In the genomic region with DNA sequence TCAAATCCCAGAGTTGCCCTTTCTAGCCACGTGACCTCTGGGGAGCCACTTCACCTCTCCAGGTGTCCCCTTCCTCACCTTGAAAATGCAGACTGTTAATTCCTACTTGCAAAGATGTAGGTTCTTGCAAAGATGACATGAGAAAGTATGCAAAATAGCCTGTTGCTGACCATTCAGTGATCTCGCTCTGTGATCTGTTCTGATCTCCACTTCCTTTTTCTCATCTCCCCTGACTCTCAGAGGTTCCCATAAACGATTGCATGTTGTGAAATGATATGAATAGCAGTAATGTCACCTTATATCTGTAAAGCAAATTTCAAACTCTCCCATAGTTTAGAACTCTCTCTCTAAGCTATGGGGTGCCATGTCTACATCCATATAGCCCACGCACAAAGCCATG, we compare ENCODE assay signal across 17 cellular contexts.
DNase-seq lines count a peak whose midpoint lies in the region; ATAC-seq, FAIRE-seq and TF ChIP-seq lines count a peak whose summit lies in the region.
"Had no signal": no experiment of that assay in that cellular context is flagged by ENCODE, and none has a peak within 500 bp of the region (broad histone marks: within the 10 kb centered on the region; RNA-seq: fewer than 3 reads in every experiment).

No MANE protein-coding gene starts in this region.

- H3K9me3 ChIP-seq in H9 (ENCODE audit: control insufficient read depth, low read depth, low read length), result no peaks in the 10 kb centered on the region
- no peaks in the 10 kb centered on the region for H3K9me3 ChIP-seq in GM12878 (replicated peaks; ENCODE audit: control insufficient read depth, insufficient read depth, low read length)
- no peaks in the 10 kb centered on the region for H3K9me3 ChIP-seq in endodermal cell (ENCODE audit: control insufficient read depth, low read length)
- H3K9me3 ChIP-seq in mammary epithelial cell (replicated peaks; ENCODE audit: insufficient read depth, low read length), result peaks cover 4% of the 10 kb centered on the region
- H3K9me3 ChIP-seq: BLaER1, Caco-2 had no signal

- no peak overlapping the region for H2BK12ac ChIP-seq in H9 (ENCODE audit: insufficient read length, low read depth, low read length)

- TF ChIP-seq CTCF in H9 (conservative IDR thresholded peaks at IDR 0.05) (no peak), GM12878 (IDR thresholded peaks at IDR 0.05 in 2 of 3, conservative IDR thresholded peaks at IDR 0.05 in 1 of 3; ENCODE audit: control insufficient read depth in 2 of 3, extremely low read depth in 1 of 3, insufficient read depth in 1 of 3, low read depth in 3 of 3, low read length in 3 of 3) (no peak), endodermal cell (conservative IDR thresholded peaks at IDR 0.05) (no peak), mammary epithelial cell (conservative IDR thresholded peaks at IDR 0.05 in 1 of 2, IDR thresholded peaks at IDR 0.05 in 1 of 2; ENCODE audit: extremely low read depth in 1 of 2, insufficient read depth in 1 of 2, low read depth in 1 of 2, low read length in 2 of 2) (no peak)

- H3K23me2 ChIP-seq in H9 (ENCODE audit: insufficient read length, low read depth, low read length, poor library complexity, severe bottlenecking), result no peaks in the 10 kb centered on the region

- H3T11ph ChIP-seq in H9 (ENCODE audit: low read length), result no peak overlapping the region

- intact Hi-C loops in GM12878 (cut with micrococcal nuclease; ENCODE audit: unreplicated experiment) (no loop called here), mammary epithelial cell (cut with micrococcal nuclease) (no loop called here)

- no peaks in the 10 kb centered on the region for H4K20me1 ChIP-seq in H9 (ENCODE audit: control insufficient read depth, insufficient read depth, insufficient read length)
- H4K20me1 ChIP-seq in GM12878 (ENCODE audit: control insufficient read depth, insufficient read depth), result no peaks in the 10 kb centered on the region
- H4K20me1 ChIP-seq in mammary epithelial cell (ENCODE audit: insufficient read depth, low read length), result no peaks in the 10 kb centered on the region
- H4K20me1 ChIP-seq: BLaER1 had no signal

- DNase-seq in NCI-H1694 treated with DMSO at 0.1 percent for 48 hours (lab: John Stamatoyannopoulos, UW), result peak; percentile 64
- no peak for DNase-seq in NCI-H1694 (lab: John Stamatoyannopoulos, UW)
- peak; percentile 1 for DNase-seq in H9
- DNase-seq in NOMO-1 treated with DMSO at 0.1 percent for 48 hours (lab: John Stamatoyannopoulos, UW; ENCODE audit: unreplicated experiment), result peak; percentile 35
- DNase-seq in GM12878 (ENCODE audit: low read depth, low spot score), result no peak
- no peak for DNase-seq in activated CD4-positive, CD25-positive, alpha-beta regulatory T cell (lab: John Stamatoyannopoulos, UW)
- no peak for DNase-seq in endodermal cell
- DNase-seq in mammary epithelial cell, result no peak
- DNase-seq: 8988T; CD8-positive, alpha-beta memory T cell; DND-41; GDM1; GM23248 had no signal

- BruUV-seq in GM12878 (replicated peaks; lab: Mats Ljungman, UMichigan) (no TSS peak), mammary epithelial cell (replicated peaks; lab: Mats Ljungman, UMichigan) (no TSS peak)

- no peak overlapping the region for H3K23ac ChIP-seq in H9 (ENCODE audit: insufficient read length, low read depth, low read length)

- 0 out of 2 replicates have a peak, but pooled peaks cover 2% of the 10 kb centered on the region for H3K27me3 ChIP-seq in H9 (ENCODE audit: insufficient read depth, low read length)
- no peaks in the 10 kb centered on the region; a peak in 1 of 4 replicates for H3K27me3 ChIP-seq in GM12878 (replicated peaks in 1 of 2; ENCODE audit: control insufficient read depth in 2 of 2, insufficient read depth in 2 of 2, low read length in 1 of 2)
- no peaks in the 10 kb centered on the region for H3K27me3 ChIP-seq in endodermal cell (ENCODE audit: control insufficient read depth, insufficient read depth, low read length, poor library complexity, severe bottlenecking)
- no peaks in the 10 kb centered on the region for H3K27me3 ChIP-seq in mammary epithelial cell (ENCODE audit: insufficient read depth, low read length)
- H3K27me3 ChIP-seq: BLaER1 had no signal

- TF ChIP-seq RAD21 in GM12878 (IDR thresholded peaks at IDR 0.05; ENCODE audit: insufficient read depth, low read depth, low read length), result no peak

- no peak overlapping the region for H2AK5ac ChIP-seq in H9 (ENCODE audit: insufficient read length, low read length)

- WGBS in H9 (ENCODE audit: extremely low coverage, insufficient read length, low lambda C conversion rate), result no CpG with 5 or more reads among the region's 4 CpGs
- 22% methylated on average over 4 of the region's 4 CpGs for WGBS in GM12878 (ENCODE audit: insufficient coverage, insufficient replicate concordance, low lambda C conversion rate, missing lambda C conversion rate)
- WGBS in endodermal cell (ENCODE audit: insufficient coverage in 1 of 2, insufficient read length in 1 of 2), 2 experiments, result 92 to 94% methylated on average over 2 to 3 of the region's 4 CpGs
- 42% methylated on average over 4 of the region's 4 CpGs for WGBS in mammary epithelial cell (ENCODE audit: low coverage, missing lambda C conversion rate)

- H3K27me3 Mint-ChIP-seq in H9 (ENCODE audit: low read depth) (peaks cover 6% of the 10 kb centered on the region), endodermal cell (ENCODE audit: insufficient read depth) (no peaks in the 10 kb centered on the region)

- H3K79me2 ChIP-seq in H9 (ENCODE audit: insufficient read depth, low read length) (no peaks in the 10 kb centered on the region), GM12878 (ENCODE audit: control insufficient read depth, insufficient read depth, low read length) (no peaks in the 10 kb centered on the region), mammary epithelial cell (ENCODE audit: insufficient read depth, low read length) (no peaks in the 10 kb centered on the region)

- no peak overlapping the region for H2BK120ac ChIP-seq in H9 (ENCODE audit: low read depth, low read length, poor library complexity, severe bottlenecking)

- H3K36me3 ChIP-seq in GM12878 (ENCODE audit: control insufficient read depth in 2 of 2, insufficient read depth in 2 of 2, low read length in 1 of 2), result no peaks in the 10 kb centered on the region
- no peaks in the 10 kb centered on the region for H3K36me3 ChIP-seq in endodermal cell (ENCODE audit: control insufficient read depth, insufficient read depth, low read length)
- no peaks in the 10 kb centered on the region for H3K36me3 ChIP-seq in mammary epithelial cell (ENCODE audit: insufficient read depth, low read length)
- H3K36me3 ChIP-seq: BLaER1 had no signal

- H2BK15ac ChIP-seq in H9 (ENCODE audit: low read depth, low read length), result no peak overlapping the region

- H3K4me3 Mint-ChIP-seq in H9 (no peak overlapping the region), endodermal cell (no peak overlapping the region)
- H3K4me3 Mint-ChIP-seq: CD8-positive, alpha-beta memory T cell had no signal

- no peak for TF ChIP-seq POLR2A in GM12878 (IDR thresholded peaks at IDR 0.05; ENCODE audit: low read depth, low read length)

- SMC1A ChIA-PET in GM12878 (lab: Charles Lee; ENCODE audit: uncharacterized antibody, unreplicated experiment), result no interaction called here

- in situ Hi-C loops in GM12878 (cut with MboI), result no loop called here
- in situ Hi-C loops in mammary epithelial cell (cut with MboI; ENCODE audit: low sequenced_read_pairs in 2 of 2), result no loop called here

- no peaks in the 10 kb centered on the region for H3K79me1 ChIP-seq in H9 (ENCODE audit: insufficient read depth, low read depth, low read length, poor library complexity, severe bottlenecking)

- H3K4me3 ChIP-seq in GM12878 (no peak overlapping the region), endodermal cell (ENCODE audit: low read length) (no peak overlapping the region), mammary epithelial cell (replicated peaks in 1 of 3; ENCODE audit: insufficient read depth in 1 of 3, low read depth in 2 of 3, low read length in 3 of 3) (no peak overlapping the region)
- H3K4me3 ChIP-seq: BLaER1, GM23248 had no signal

- H3K27ac ChIP-seq in H9 (ENCODE audit: insufficient read length, low read depth, low read length) (no peak overlapping the region), GM12878 (ENCODE audit: control insufficient read depth, insufficient read depth) (no peak overlapping the region), endodermal cell (ENCODE audit: low read depth, low read length) (no peak overlapping the region), mammary epithelial cell (ENCODE audit: insufficient read depth, low read depth, low read length) (no peak overlapping the region)
- H3K27ac ChIP-seq: BLaER1, GM23248 had no signal

- no peak overlapping the region for H2BK5ac ChIP-seq in H9 (ENCODE audit: insufficient read length, low read length)

- RAD21 ChIA-PET in GM12878 (lab: Charles Lee; ENCODE audit: unreplicated experiment), result no interaction called here

- no peak overlapping the region for H4K91ac ChIP-seq in H9 (ENCODE audit: insufficient read length, low read depth, low read length)

- H3K9ac ChIP-seq in H9 (ENCODE audit: extremely low read depth, insufficient read length, low read length), result no peak overlapping the region
- no peak overlapping the region for H3K9ac ChIP-seq in GM12878 (ENCODE audit: control insufficient read depth, insufficient read depth, low read length)
- H3K9ac ChIP-seq in endodermal cell (ENCODE audit: extremely low read depth, low read length, poor library complexity, severe bottlenecking), result no peak overlapping the region
- no peak overlapping the region for H3K9ac ChIP-seq in mammary epithelial cell (ENCODE audit: insufficient read depth, low read length)
- H3K9ac ChIP-seq: BLaER1, GM23248 had no signal

- H3K4ac ChIP-seq in H9 (ENCODE audit: low read depth, low read length), result no peak overlapping the region

- H4K5ac ChIP-seq in H9 (ENCODE audit: insufficient read length, low read depth, low read length), result no peak overlapping the region

- POLR2A ChIA-PET in GM12878 (lab: Charles Lee), result no interaction called here

- no peak overlapping the region for H2BK20ac ChIP-seq in H9 (ENCODE audit: low read depth, low read length, poor library complexity, severe bottlenecking)

- H3K27ac Mint-ChIP-seq in H9, result no peak overlapping the region; a peak in 1 of 7 replicates
- no peak overlapping the region for H3K27ac Mint-ChIP-seq in endodermal cell
- H3K27ac Mint-ChIP-seq: CD8-positive, alpha-beta memory T cell had no signal

- H4K8ac ChIP-seq in H9 (replicated peaks; ENCODE audit: insufficient read length, low read depth, low read length), result no peak overlapping the region

- no peak for FAIRE-seq in GM12878 (lab: Jason Lieb, UNC)
- FAIRE-seq: GM18507, H54 had no signal

- H3K9me3 Mint-ChIP-seq in H9 (no peaks in the 10 kb centered on the region), endodermal cell (no peaks in the 10 kb centered on the region)
- H3K9me3 Mint-ChIP-seq: CD8-positive, alpha-beta memory T cell had no signal

- H3K4me1 ChIP-seq in H9 (ENCODE audit: insufficient read depth, low read length) (peaks cover 5% of the 10 kb centered on the region; the same call in 1 of the 2 replicates), GM12878 (ENCODE audit: control insufficient read depth, insufficient read depth, low read length) (no peaks in the 10 kb centered on the region), endodermal cell (ENCODE audit: control insufficient read depth, insufficient read depth, low read length) (peaks cover 3% of the 10 kb centered on the region), mammary epithelial cell (ENCODE audit: insufficient read depth, low read length) (no peaks in the 10 kb centered on the region)
- H3K4me1 ChIP-seq: BLaER1, Caco-2 had no signal

- H3K18ac ChIP-seq in H9 (ENCODE audit: insufficient read length, low read depth, low read length), result no peak overlapping the region

- dilution Hi-C loops in mammary epithelial cell (cut with HindIII; ENCODE audit: low sequenced_read_pairs), result no loop called here

- H2AFZ ChIP-seq in H9 (ENCODE audit: low read length) (no peak overlapping the region), GM12878 (ENCODE audit: control insufficient read depth, low read depth, low read length) (no peak overlapping the region), mammary epithelial cell (ENCODE audit: low read depth, low read length) (no peak overlapping the region)
- H2AFZ ChIP-seq: GM23248 had no signal

- H3K4me1 Mint-ChIP-seq in H9, result peaks cover 20 to 39% of the 10 kb centered on the region in 2 experiments
- peaks cover 12% of the 10 kb centered on the region for H3K4me1 Mint-ChIP-seq in endodermal cell
- H3K4me1 Mint-ChIP-seq: CD8-positive, alpha-beta memory T cell had no signal

- CTCF ChIA-PET in GM12878 (lab: Yijun Ruan, JAX), result no interaction called here
- CTCF ChIA-PET in mammary epithelial cell (lab: Charles Lee; ENCODE audit: low non-redundant PET), result no interaction called here

- TF ChIP-seq EP300 in GM12878 (IDR thresholded peaks at IDR 0.05; ENCODE audit: borderline replicate concordance in 1 of 2, control insufficient read depth in 1 of 2, low read depth in 2 of 2, low read length in 2 of 2), result no peak

- no peak overlapping the region for H3K14ac ChIP-seq in H9 (ENCODE audit: insufficient read depth, low read length)

- H3K36me3 Mint-ChIP-seq in H9 (ENCODE audit: insufficient read depth in 1 of 3, low read depth in 3 of 3), result no peaks in the 10 kb centered on the region
- no peaks in the 10 kb centered on the region for H3K36me3 Mint-ChIP-seq in endodermal cell (ENCODE audit: low read depth)

- no peak for ATAC-seq in GM12878

- H3K4me2 ChIP-seq in H9 (ENCODE audit: insufficient read depth, insufficient read length, low read length), result no peak overlapping the region
- no peak overlapping the region for H3K4me2 ChIP-seq in GM12878 (ENCODE audit: control insufficient read depth, insufficient read depth)
- no peak overlapping the region for H3K4me2 ChIP-seq in mammary epithelial cell (ENCODE audit: insufficient read depth, low read depth, low read length)
- H3K4me2 ChIP-seq: BLaER1 had no signal

- H3K56ac ChIP-seq in H9 (ENCODE audit: insufficient read length, low read depth, low read length), result no peak overlapping the region

Comparison
In these comparisons a context has a peak if more than half of its experiments do, and no peak if none do; other contexts are left out.
1. DNase-seq: peak in NCI-H1694 treated with DMSO at 0.1 percent for 48 hours (single experiment), H9 (single experiment) and NOMO-1 treated with DMSO at 0.1 percent for 48 hours (single experiment); none in NCI-H1694 (single experiment), GM12878 (single experiment), activated CD4-positive, CD25-positive, alpha-beta regulatory T cell (0 of 4), endodermal cell (single experiment) and mammary epithelial cell (single experiment).